8 cellular contexts compared by ENCODE assay signal in genomic region chr2:48178611-48179010, GRCh38.
"Had no signal": no experiment of that assay in that cellular context is flagged by ENCODE, and none has a peak within 500 bp of the region (broad histone marks: within the 10 kb centered on the region; RNA-seq: fewer than 3 reads in every experiment).

No MANE protein-coding gene starts in this region.

- ATAC-seq: GM12878 had no signal

- FAIRE-seq: G401.6, GM12878, GM12891, GM12892, GM18507, GM19239 had no signal

- H3K4me3 ChIP-seq: GM12878 had no signal

- DNase-seq: GDM1, GF-D8 had no signal
